Comparison of ENCODE assay signal across 14 cellular contexts in genomic region chr10:131736321-131736980, GRCh38.
"Had no signal": no experiment of that assay in that cellular context is flagged by ENCODE, and none has a peak within 500 bp of the region (broad histone marks: within the 10 kb centered on the region; RNA-seq: fewer than 3 reads in every experiment).

No MANE protein-coding gene starts in this region.

- ATAC-seq: activated naive CD4-positive, alpha-beta T cell treated with anti-CD3 and anti-CD28 coated beads, Interleukin-2, amount 50 U/mL, for 72 hours had no signal

- H3K36me3 Mint-ChIP-seq: stimulated activated effector memory CD8-positive, alpha-beta T cell treated with anti-CD3 and anti-CD28 coated beads, Interleukin-12 subunit alpha, Interleukin-12 subunit beta, amount 100 ng/mL, for 72 hours had no signal

- H3K27ac Mint-ChIP-seq: activated naive CD4-positive, alpha-beta T cell treated with anti-CD3 and anti-CD28 coated beads, Interleukin-2, amount 50 U/mL, for 72 hours; stimulated activated effector memory CD8-positive, alpha-beta T cell treated with anti-CD3 and anti-CD28 coated beads, Interleukin-12 subunit alpha, Interleukin-12 subunit beta, amount 100 ng/mL, for 72 hours had no signal

- H3K4me3 Mint-ChIP-seq: stimulated activated effector memory CD8-positive, alpha-beta T cell treated with anti-CD3 and anti-CD28 coated beads, Interleukin-12 subunit alpha, Interleukin-12 subunit beta, amount 100 ng/mL, for 72 hours had no signal

- DNase-seq: activated CD4-positive, CD25-positive, alpha-beta regulatory T cell treated with anti-CD3 and anti-CD28 coated beads, Interleukin-2, amount 50 U/mL, for 72 hours; activated gamma-delta T cell; central memory CD4-positive, alpha-beta T cell; effector CD4-positive, alpha-beta T cell; esophagus squamous epithelium; hippocampal formation; kidney glomerular epithelial cell; mesendoderm; stimulated activated CD4-positive, alpha-beta T cell treated with anti-CD3 and anti-CD28 coated beads, Interleukin-12 subunit alpha, Interleukin-12 subunit beta, amount 100 ng/mL, for 4 hours; stimulated activated CD4-positive, alpha-beta T cell treated with anti-CD3 and anti-CD28 coated beads, Interleukin-2, amount 100 ng/mL, for 24 hours; T-helper 1 cell; T1000 had no signal
